In the genomic region with DNA sequence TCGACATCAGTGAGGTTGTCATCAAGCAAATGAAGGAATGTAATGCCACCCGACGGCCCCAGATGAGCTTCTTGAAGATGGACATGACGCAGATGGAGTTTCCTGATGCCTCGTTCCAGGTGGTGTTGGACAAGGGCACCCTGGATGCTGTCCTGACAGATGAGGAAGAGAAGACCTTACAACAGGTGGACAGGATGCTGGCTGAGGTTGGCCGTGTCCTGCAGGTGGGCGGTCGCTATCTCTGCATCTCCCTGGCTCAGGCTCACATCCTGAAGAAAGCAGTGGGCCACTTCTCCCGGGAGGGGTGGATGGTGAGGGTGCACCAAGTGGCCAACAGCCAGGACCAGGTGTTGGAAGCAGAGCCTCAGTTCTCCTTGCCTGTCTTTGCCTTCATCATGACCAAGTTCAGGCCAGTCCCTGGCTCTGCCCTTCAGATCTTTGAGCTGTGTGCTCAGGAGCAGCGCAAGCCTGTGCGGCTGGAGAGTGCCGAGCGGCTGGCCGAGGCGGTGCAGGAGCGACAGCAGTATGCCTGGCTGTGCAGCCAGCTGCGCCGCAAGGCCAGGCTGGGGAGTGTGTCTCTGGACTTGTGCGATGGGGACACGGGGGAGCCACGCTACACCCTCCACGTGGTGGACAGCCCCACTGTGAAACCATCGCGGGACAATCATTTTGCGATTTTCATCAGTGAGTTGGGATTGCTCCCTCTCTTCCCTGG, we compare ENCODE assay signal across 1 cellular context.
TF ChIP-seq lines count a peak whose summit lies in the region.

No MANE protein-coding gene starts in this region.

TF ChIP-seq in IMR-90, 13 proteins besides CTCF, POLR2A, EP300 and RAD21:
- TF ChIP-seq MAZ (IDR thresholded peaks at IDR 0.05; ENCODE audit: borderline replicate concordance, low read depth, low read length): no peak
- TF ChIP-seq USF2 (IDR thresholded peaks at IDR 0.05; ENCODE audit: low read depth, low read length): no peak
- no peak for TF ChIP-seq CEBPB (IDR thresholded peaks at IDR 0.05; ENCODE audit: low read depth, low read length)
